Comparison of ENCODE assay signal across 21 cellular contexts in the genomic region with DNA sequence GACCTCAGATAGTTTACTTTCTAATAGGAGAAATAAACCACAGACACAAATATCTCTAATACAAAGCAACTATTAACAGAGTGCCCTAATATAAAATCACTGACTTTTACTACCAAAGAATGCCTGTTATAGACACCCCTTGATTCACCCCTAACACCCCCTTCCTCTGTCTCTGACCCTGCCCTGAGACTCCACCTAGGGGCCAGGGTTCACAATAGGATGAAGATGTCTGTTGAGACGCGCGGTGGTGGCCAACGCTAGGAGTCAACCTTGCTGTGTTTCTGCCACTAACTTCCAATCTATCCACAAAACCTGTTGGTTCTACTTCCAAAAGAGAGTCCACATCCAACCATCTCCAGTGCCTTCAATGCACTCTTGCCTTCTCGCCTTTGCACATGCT. TPM values are rescaled to one million over a fixed set of nuclear protein-coding genes. Genes with fewer than 3 reads are reported as not detected.
"Had no signal": no experiment of that assay in that cellular context is flagged by ENCODE, and none has a peak within 500 bp of the region (broad histone marks: within the 10 kb centered on the region; RNA-seq: fewer than 3 reads in every experiment).

No MANE protein-coding gene starts in this region.

- H3K9me3 Mint-ChIP-seq: activated naive CD4-positive, alpha-beta T cell treated with anti-CD3 and anti-CD28 coated beads, Interleukin-2, amount 50 U/mL, for 72 hours; memory B cell had no signal

- H3K27me3 ChIP-seq: breast epithelium, gastroesophageal sphincter, upper lobe of left lung had no signal

- ATAC-seq: activated CD8-positive, alpha-beta T cell treated with anti-CD3 and anti-CD28 coated beads, Interleukin-2, amount 10 ng/mL, durations not matched to agents 7 days and 5 days; activated naive CD4-positive, alpha-beta T cell treated with anti-CD3 and anti-CD28 coated beads, Interleukin-2, amount 50 U/mL, for 72 hours; gastroesophageal sphincter; left colon; right cardiac atrium had no signal

- H3K36me3 Mint-ChIP-seq: activated naive CD4-positive, alpha-beta T cell treated with anti-CD3 and anti-CD28 coated beads, Interleukin-2, amount 50 U/mL, for 72 hours; memory B cell had no signal

- H3K27ac ChIP-seq: coronary artery, epithelial cell of prostate, gastroesophageal sphincter, parathyroid adenoma had no signal

- H3K4me1 ChIP-seq: parathyroid adenoma had no signal

- H3K4me3 Mint-ChIP-seq: activated CD4-positive, alpha-beta T cell treated with anti-CD3 and anti-CD28 coated beads, Interleukin-2, amount 10 ng/mL, durations not matched to agents 7 days and 5 days; activated CD8-positive, alpha-beta T cell treated with anti-CD3 and anti-CD28 coated beads, Interleukin-2, amount 10 ng/mL, durations not matched to agents 7 days and 5 days; memory B cell had no signal

- H3K36me3 ChIP-seq: breast epithelium had no signal

- H3K27me3 Mint-ChIP-seq: activated CD4-positive, alpha-beta T cell treated with anti-CD3 and anti-CD28 coated beads, Interleukin-2, amount 10 ng/mL, durations not matched to agents 7 days and 5 days had no signal

- H3K9ac ChIP-seq: parathyroid adenoma had no signal

- H3K4me3 ChIP-seq: breast epithelium, coronary artery, gastroesophageal sphincter, upper lobe of left lung had no signal

- DNase-seq: activated CD4-positive, alpha-beta T cell treated with anti-CD3 and anti-CD28 coated beads, Interleukin-2, amount 10 ng/mL, durations not matched to agents 7 days and 5 days; activated CD4-positive, CD25-positive, alpha-beta regulatory T cell treated with anti-CD3 and anti-CD28 coated beads, Interleukin-2, amount 50 U/mL, for 72 hours; activated CD8-positive, alpha-beta T cell treated with anti-CD3 and anti-CD28 coated beads, Interleukin-2, amount 10 ng/mL, durations not matched to agents 7 days and 5 days; activated T-cell treated with anti-CD3 and anti-CD28 coated beads, Interleukin-2, amount 50 U/mL, for 1 hour; cerebellar nuclear complex; head of caudate nucleus; islet precursor cell; left colon; nucleus accumbens; right cardiac atrium; stimulated activated CD4-positive, alpha-beta T cell treated with anti-CD3 and anti-CD28 coated beads, Interleukin-4, amount 100 ng/mL, for 24 hours; stimulated activated naive CD4-positive, alpha-beta T cell treated with Interleukin-2 at 50 U/mL for 16 hours; upper lobe of left lung had no signal

- H3K9me3 ChIP-seq: breast epithelium, gastroesophageal sphincter, upper lobe of left lung had no signal

- H3K79me2 ChIP-seq: parathyroid adenoma had no signal

- H3K27ac Mint-ChIP-seq: activated CD4-positive, alpha-beta T cell treated with anti-CD3 and anti-CD28 coated beads, Interleukin-2, amount 10 ng/mL, durations not matched to agents 7 days and 5 days; activated CD8-positive, alpha-beta T cell treated with anti-CD3 and anti-CD28 coated beads, Interleukin-2, amount 10 ng/mL, durations not matched to agents 7 days and 5 days; activated naive CD4-positive, alpha-beta T cell treated with anti-CD3 and anti-CD28 coated beads, Interleukin-2, amount 50 U/mL, for 72 hours had no signal

RNA-seq across cellular contexts. Expression of a gene that starts 10.9 kb away (rescaled TPM):
- total RNA-seq: myocyte had no signal
